ENCODE assay signal across 7 cellular contexts in genomic region chr7:52159421-52159820, GRCh38.
DNase-seq lines count a peak whose midpoint lies in the region; ATAC-seq and TF ChIP-seq lines count a peak whose summit lies in the region.
"Not testable (repeated sequence)": the region's sequence is repeated elsewhere in the genome, so short reads cannot be mapped to it uniquely, and the experiment has no call there.

No MANE protein-coding gene starts in this region.

- not testable (repeated sequence) for H3K4me3 Mint-ChIP-seq in GM23338; activated CD4-positive, alpha-beta T cell treated with anti-CD3 and anti-CD28 coated beads for 36 hours; endodermal cell; nephron progenitor cell

- H3K4me2 ChIP-seq in GM23338, result not testable (repeated sequence)

- in situ Hi-C loops in SK-MEL-5 (cut with HindIII; ENCODE audit: low pct_unique_long_range_greater_than_20kb, low sequenced_read_pairs), result not testable (repeated sequence)

- H3K4me1 Mint-ChIP-seq in GM23338; activated CD4-positive, alpha-beta T cell treated with anti-CD3 and anti-CD28 coated beads for 36 hours; endodermal cell; nephron progenitor cell: not testable (repeated sequence)

- TF ChIP-seq CTCF in GM23338 (conservative IDR thresholded peaks at IDR 0.05; ENCODE audit: low read depth in 2 of 2); endodermal cell (conservative IDR thresholded peaks at IDR 0.05); nephron progenitor cell (IDR thresholded peaks at IDR 0.05): not testable (repeated sequence)

- not testable (repeated sequence) for H3K27me3 ChIP-seq in GM23338 (ENCODE audit: insufficient read depth); endodermal cell (ENCODE audit: control insufficient read depth, insufficient read depth, low read length, poor library complexity, severe bottlenecking)

- not testable (repeated sequence) for H4K20me1 ChIP-seq in GM23338 (replicated peaks; ENCODE audit: insufficient read depth)

- not testable (repeated sequence) for H3K4me3 ChIP-seq in GM23338; endodermal cell (ENCODE audit: low read length)

- 96% methylated on average over 11 to 16 of the region's 17 CpGs for WGBS in endodermal cell (ENCODE audit: insufficient coverage in 1 of 2, insufficient read length in 1 of 2), 2 experiments

- intact Hi-C loops in activated CD4-positive, alpha-beta T cell treated with anti-CD3 and anti-CD28 coated beads for 36 hours (cut with DNase I, micrococcal nuclease), result not testable (repeated sequence)

- not testable (repeated sequence) for H3K9me2 ChIP-seq in GM23338 (ENCODE audit: insufficient read depth)

- H3F3A ChIP-seq in GM23338 (replicated peaks; ENCODE audit: low read depth), result not testable (repeated sequence)

- H3K27me3 Mint-ChIP-seq in GM23338 (ENCODE audit: insufficient read depth, low read depth, poor library complexity); activated CD4-positive, alpha-beta T cell treated with anti-CD3 and anti-CD28 coated beads for 36 hours; endodermal cell (ENCODE audit: insufficient read depth); nephron progenitor cell (ENCODE audit: low read depth, poor library complexity): not testable (repeated sequence)

- H3K27ac ChIP-seq in GM23338 (ENCODE audit: low read depth); endodermal cell (ENCODE audit: low read depth, low read length): not testable (repeated sequence)

- H3K4me1 ChIP-seq in GM23338 (ENCODE audit: insufficient read depth); endodermal cell (ENCODE audit: control insufficient read depth, insufficient read depth, low read length): not testable (repeated sequence)

- POLR2A ChIA-PET in HEK293T (lab: Yijun Ruan, JAX); activated CD4-positive, alpha-beta T cell treated with anti-CD3 and anti-CD28 coated beads for 36 hours (lab: Charles Lee): not testable (repeated sequence)

- CTCF ChIA-PET in HEK293T (lab: Yijun Ruan, JAX); activated CD4-positive, alpha-beta T cell treated with anti-CD3 and anti-CD28 coated beads for 36 hours (lab: Charles Lee): not testable (repeated sequence)

- not testable (repeated sequence) for H2AFZ ChIP-seq in GM23338

- not testable (repeated sequence) for H3K9ac ChIP-seq in endodermal cell (ENCODE audit: extremely low read depth, low read length, poor library complexity, severe bottlenecking)

- not testable (repeated sequence) for H3K9me3 Mint-ChIP-seq in GM23338; activated CD4-positive, alpha-beta T cell treated with anti-CD3 and anti-CD28 coated beads for 36 hours (ENCODE audit: low read depth); endodermal cell; nephron progenitor cell

- H3K36me3 Mint-ChIP-seq in GM23338 (ENCODE audit: low read depth); activated CD4-positive, alpha-beta T cell treated with anti-CD3 and anti-CD28 coated beads for 36 hours (ENCODE audit: low read depth); endodermal cell (ENCODE audit: low read depth); nephron progenitor cell (ENCODE audit: low read depth): not testable (repeated sequence)

- H3K36me3 ChIP-seq in GM23338 (ENCODE audit: insufficient read depth); endodermal cell (ENCODE audit: control insufficient read depth, insufficient read depth, low read length): not testable (repeated sequence)

- ATAC-seq in GM23338; activated CD4-positive, alpha-beta T cell treated with anti-CD3 and anti-CD28 coated beads for 36 hours: not testable (repeated sequence)

- not testable (repeated sequence) for H3K27ac Mint-ChIP-seq in GM23338; activated CD4-positive, alpha-beta T cell treated with anti-CD3 and anti-CD28 coated beads for 36 hours; endodermal cell; nephron progenitor cell

- DNase-seq in DMS114 treated with DMSO at 0.1 percent for 48 hours (lab: John Stamatoyannopoulos, UW; ENCODE audit: unreplicated experiment) (peak; percentile 21), GM23338 (ENCODE audit: low spot score) (peak; percentile 38), SK-MEL-5 (ENCODE audit: low read depth, low spot score) (peak; percentile 29), endodermal cell (peak; percentile 59), nephron progenitor cell (peak; percentile 4)
- not testable (repeated sequence) for DNase-seq in HEK293T (ENCODE audit: extremely low spot score)
- DNase-seq in activated CD4-positive, alpha-beta T cell treated with anti-CD3 and anti-CD28 coated beads for 36 hours, result peak; percentile 10

- not testable (repeated sequence) for H3K79me2 ChIP-seq in GM23338 (replicated peaks; ENCODE audit: insufficient read depth)

- not testable (repeated sequence) for H3K9me3 ChIP-seq in endodermal cell (ENCODE audit: control insufficient read depth, low read length)

TF ChIP-seq in HEK293T, 16 proteins besides CTCF, POLR2A, EP300 and RAD21:
- TF ChIP-seq PKNOX1 (IDR thresholded peaks at IDR 0.05), result peak; percentile 5; the same call in 1 of the 2 replicates
TF ChIP-seq in HEK293T: peak in this region for 1; not testable (repeated sequence) for 15.
